Comparison of ENCODE assay signal across 19 cellular contexts in the genomic region with DNA sequence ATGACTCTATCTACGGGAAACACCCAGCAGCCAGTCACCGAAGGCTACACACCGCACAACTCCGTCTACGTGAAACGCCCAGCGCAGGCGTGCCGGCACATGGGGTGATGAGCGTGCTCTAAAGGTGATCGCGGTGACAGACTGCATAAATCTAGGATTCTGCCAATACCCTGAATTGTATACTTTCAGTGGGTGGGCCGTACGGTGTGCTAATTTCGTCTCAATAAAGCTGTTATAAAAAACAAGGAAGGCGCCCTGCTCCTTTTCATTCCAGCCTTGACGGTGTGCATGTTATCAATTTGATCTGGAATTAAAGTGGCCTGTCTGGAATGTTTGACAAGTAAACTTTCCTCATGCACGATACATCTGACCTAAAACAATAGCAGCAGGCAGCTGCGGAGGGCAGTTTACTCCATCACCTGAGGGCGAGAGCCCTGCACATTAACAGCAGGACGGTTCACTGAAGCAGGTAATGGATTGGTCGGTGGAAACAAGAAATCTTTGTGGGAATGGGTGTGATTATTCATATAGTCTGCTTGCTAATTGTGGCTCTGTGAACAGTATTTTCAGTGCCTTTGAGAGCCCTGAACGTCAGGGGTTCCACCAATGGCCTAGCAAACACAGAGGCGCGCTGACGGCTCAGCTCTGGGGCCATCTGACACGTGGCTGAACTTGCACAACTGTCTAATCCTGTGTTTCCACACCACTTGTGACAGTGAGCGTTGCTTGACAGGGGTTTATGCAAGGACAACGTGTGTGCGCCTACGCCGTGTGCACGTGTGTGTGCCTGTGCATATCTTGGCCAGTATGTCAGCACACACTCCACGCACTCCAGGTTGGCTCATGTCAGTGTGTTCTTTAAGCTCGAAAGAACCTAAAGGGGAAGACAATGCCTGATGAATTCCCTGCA.
A peak's percentile ranks its signal among the peaks of the same experiment; 100 is the strongest.
DNase-seq lines count a peak whose midpoint lies in the region; ATAC-seq and TF ChIP-seq lines count a peak whose summit lies in the region.
"Had no signal": no experiment of that assay in that cellular context is flagged by ENCODE, and none has a peak within 500 bp of the region (broad histone marks: within the 10 kb centered on the region; RNA-seq: fewer than 3 reads in every experiment).

No MANE protein-coding gene starts in this region.

- H3K27me3 ChIP-seq in naive thymus-derived CD4-positive, alpha-beta T cell (ENCODE audit: control insufficient read depth in 2 of 2, insufficient read depth in 2 of 2, low read length in 2 of 2): no peaks in the 10 kb centered on the region
- H3K27me3 ChIP-seq in adrenal gland: no peaks in the 10 kb centered on the region

- TF ChIP-seq CTCF in adrenal gland (IDR thresholded peaks at IDR 0.05): no peak

- POLR2A ChIA-PET in naive thymus-derived CD4-positive, alpha-beta T cell (lab: Charles Lee): no interaction called here

- no peak overlapping the region for H3K27ac ChIP-seq in naive thymus-derived CD4-positive, alpha-beta T cell (ENCODE audit: low read depth, low read length)
- H3K27ac ChIP-seq in adrenal gland: no peak overlapping the region

- DNase-seq in NCI-H345 (lab: John Stamatoyannopoulos, UW) (peak; percentile 20), NCI-H345 treated with DMSO at 0.1 percent for 48 hours (lab: John Stamatoyannopoulos, UW; ENCODE audit: unreplicated experiment) (no peak), NCI-H748 (lab: John Stamatoyannopoulos, UW; ENCODE audit: unreplicated experiment) (peak; percentile 90), adrenal gland (no peak), NCI-H1048 (lab: John Stamatoyannopoulos, UW) (no peak)
- DNase-seq in naive thymus-derived CD4-positive, alpha-beta T cell: no peak
- DNase-seq in activated naive CD8-positive, alpha-beta T cell treated with anti-CD3 and anti-CD28 coated beads, Interleukin-2, amount 50 U/mL, for 24 hours: no peak
- DNase-seq: 8988T, DMS79, HFFc6, NCI-H1092 treated with DMSO at 0.1 percent for 48 hours, NCI-H187 treated with DMSO at 0.1 percent for 48 hours, NCI-H446, NCI-H526 treated with DMSO at 0.1 percent for 48 hours, OCI-M1, SHP77 treated with DMSO at 0.1 percent for 48 hours, SK-N-SH had no signal

- H3K4me3 ChIP-seq in naive thymus-derived CD4-positive, alpha-beta T cell (ENCODE audit: low read length): no peak overlapping the region
- no peak overlapping the region for H3K4me3 ChIP-seq in adrenal gland

- H3K27me3 Mint-ChIP-seq in naive thymus-derived CD4-positive, alpha-beta T cell: peaks cover 0 to 16% (median 0%) of the 10 kb centered on the region in 5 donors
- H3K27me3 Mint-ChIP-seq in activated naive CD8-positive, alpha-beta T cell treated with anti-CD3 and anti-CD28 coated beads, Interleukin-2, amount 50 U/mL, for 24 hours: no peaks in the 10 kb centered on the region

- no peaks in the 10 kb centered on the region for H3K36me3 Mint-ChIP-seq in naive thymus-derived CD4-positive, alpha-beta T cell
- no peaks in the 10 kb centered on the region for H3K36me3 Mint-ChIP-seq in activated naive CD8-positive, alpha-beta T cell treated with anti-CD3 and anti-CD28 coated beads, Interleukin-2, amount 50 U/mL, for 24 hours (ENCODE audit: low read depth)
- H3K36me3 Mint-ChIP-seq: CD14-positive monocyte had no signal

- ATAC-seq in naive thymus-derived CD4-positive, alpha-beta T cell: peak; percentile 12
- ATAC-seq in GM21528 (IDR thresholded peaks at IDR 0.05; ENCODE audit: low FRiP score, unreplicated experiment): no peak
- ATAC-seq in activated naive CD8-positive, alpha-beta T cell treated with anti-CD3 and anti-CD28 coated beads, Interleukin-2, amount 50 U/mL, for 24 hours: no peak

- CTCF ChIA-PET in naive thymus-derived CD4-positive, alpha-beta T cell (lab: Charles Lee): no interaction called here

- H3K9me3 ChIP-seq in naive thymus-derived CD4-positive, alpha-beta T cell (ENCODE audit: control insufficient read depth in 2 of 3, low read length in 3 of 3): peaks cover 0 to 8% (median 0%) of the 10 kb centered on the region in 3 experiments
- peaks cover 0 to 10% (median 5%) of the 10 kb centered on the region in 3 donors for H3K9me3 ChIP-seq in adrenal gland (replicated peaks in 1 of 3)

- intact Hi-C loops in naive thymus-derived CD4-positive, alpha-beta T cell (cut with micrococcal nuclease): no loop called here
- intact Hi-C loops in adrenal gland (cut with DNase I): no loop called here

- no peak for TF ChIP-seq POLR2A in adrenal gland (IDR thresholded peaks at IDR 0.05)

- peaks cover 4 to 28% (median 14%) of the 10 kb centered on the region in 11 donors for H3K9me3 Mint-ChIP-seq in naive thymus-derived CD4-positive, alpha-beta T cell
- peaks cover 10% of the 10 kb centered on the region for H3K9me3 Mint-ChIP-seq in activated naive CD8-positive, alpha-beta T cell treated with anti-CD3 and anti-CD28 coated beads, Interleukin-2, amount 50 U/mL, for 24 hours

- no peaks in the 10 kb centered on the region for H3K4me1 ChIP-seq in naive thymus-derived CD4-positive, alpha-beta T cell (ENCODE audit: control insufficient read depth in 2 of 2, insufficient read depth in 2 of 2, low read length in 2 of 2)
- no peaks in the 10 kb centered on the region for H3K4me1 ChIP-seq in adrenal gland (replicated peaks in 1 of 2)

- WGBS in adrenal gland, 4 donors: 78 to 86% (median 83%) methylated on average over 31 to 35 of the region's 35 CpGs

- no peak overlapping the region for H3K4me3 Mint-ChIP-seq in naive thymus-derived CD4-positive, alpha-beta T cell
- H3K4me3 Mint-ChIP-seq in activated naive CD8-positive, alpha-beta T cell treated with anti-CD3 and anti-CD28 coated beads, Interleukin-2, amount 50 U/mL, for 24 hours: no peak overlapping the region
- H3K4me3 Mint-ChIP-seq: CD14-positive monocyte, HFFc6 had no signal

- H3K27ac Mint-ChIP-seq in naive thymus-derived CD4-positive, alpha-beta T cell: no peak overlapping the region
- H3K27ac Mint-ChIP-seq in activated naive CD8-positive, alpha-beta T cell treated with anti-CD3 and anti-CD28 coated beads, Interleukin-2, amount 50 U/mL, for 24 hours: no peak overlapping the region
- H3K27ac Mint-ChIP-seq: CD14-positive monocyte, HFFc6 had no signal

- no peaks in the 10 kb centered on the region for H3K36me3 ChIP-seq in naive thymus-derived CD4-positive, alpha-beta T cell (ENCODE audit: control insufficient read depth in 2 of 3, insufficient read depth in 3 of 3, low read length in 3 of 3)
- no peaks in the 10 kb centered on the region for H3K36me3 ChIP-seq in adrenal gland (replicated peaks in 1 of 2)

- H3K4me1 Mint-ChIP-seq in naive thymus-derived CD4-positive, alpha-beta T cell: no peaks in the 10 kb centered on the region
- H3K4me1 Mint-ChIP-seq in activated naive CD8-positive, alpha-beta T cell treated with anti-CD3 and anti-CD28 coated beads, Interleukin-2, amount 50 U/mL, for 24 hours: no peaks in the 10 kb centered on the region
- H3K4me1 Mint-ChIP-seq: CD14-positive monocyte had no signal

Comparison
In these comparisons a context has a peak if more than half of its experiments do, and no peak if none do; other contexts are left out.
1. DNase-seq: peak in NCI-H345 (single experiment) and NCI-H748 (single experiment); none in NCI-H345 treated with DMSO at 0.1 percent for 48 hours (single experiment), naive thymus-derived CD4-positive, alpha-beta T cell (0 of 9), adrenal gland (0 of 7), activated naive CD8-positive, alpha-beta T cell treated with anti-CD3 and anti-CD28 coated beads, Interleukin-2, amount 50 U/mL, for 24 hours (single experiment) and NCI-H1048 (single experiment).